In the genomic region with DNA sequence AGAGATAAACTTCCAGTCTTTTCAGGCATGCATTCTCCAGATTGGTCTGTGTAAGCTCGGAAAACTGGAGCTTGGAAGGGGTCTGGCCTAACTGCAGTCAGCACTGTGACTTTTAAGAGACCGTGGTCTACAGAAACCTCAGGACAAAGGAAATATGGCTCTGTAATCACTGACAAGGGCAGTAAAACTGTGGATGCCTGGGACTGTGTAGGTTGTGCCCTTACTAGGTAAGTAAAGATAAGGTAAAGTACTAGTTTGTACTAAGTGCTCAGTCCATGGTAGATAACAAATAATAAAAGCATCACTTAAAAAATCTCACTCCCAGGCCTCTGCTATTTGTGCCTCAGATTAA, we compare ENCODE assay signal across 13 cellular contexts.
DNase-seq lines count a peak whose midpoint lies in the region; ATAC-seq, FAIRE-seq and TF ChIP-seq lines count a peak whose summit lies in the region.
"Had no signal": no experiment of that assay in that cellular context is flagged by ENCODE, and none has a peak within 500 bp of the region (broad histone marks: within the 10 kb centered on the region; RNA-seq: fewer than 3 reads in every experiment).

No MANE protein-coding gene starts in this region.

- TF ChIP-seq EP300 in H1 (IDR thresholded peaks at IDR 0.05; ENCODE audit: borderline replicate concordance in 1 of 2, low read depth in 2 of 2, low read length in 2 of 2) = no peak

- H3K4me1 ChIP-seq in right atrium auricular region (peaks cover 0 to 12% of the 10 kb centered on the region in 2 donors), H1 (replicated peaks in 1 of 4; ENCODE audit: control insufficient read depth in 3 of 4, insufficient read depth in 4 of 4, low read length in 3 of 4) (no peaks in the 10 kb centered on the region; a peak in 3 of 7 replicates), mesodermal cell (ENCODE audit: control insufficient read depth, insufficient read depth, low read length, poor library complexity, severe bottlenecking) (no peaks in the 10 kb centered on the region), testis (peaks cover 6% of the 10 kb centered on the region)
- H3K4me1 ChIP-seq: ascending aorta, HAP-1 had no signal

- H2BK5ac ChIP-seq in H1 (ENCODE audit: low read depth, low read length) = no peak overlapping the region

- H4K91ac ChIP-seq in H1 (replicated peaks; ENCODE audit: insufficient read length, low read length) = no peak overlapping the region

- no peaks in the 10 kb centered on the region for H3K79me2 ChIP-seq in H1 (ENCODE audit: control insufficient read depth in 1 of 2, insufficient read depth in 2 of 2, low read length in 2 of 2)

- no peaks in the 10 kb centered on the region for H4K20me1 ChIP-seq in H1 (replicated peaks in 1 of 2; ENCODE audit: control insufficient read depth in 1 of 2, insufficient read depth in 2 of 2, low read length in 2 of 2)

- CTCF ChIA-PET in H1 (lab: Charles Lee; ENCODE audit: partially characterized antibody) = interaction anchor here (0.7 to 6.2 kb wide), 52 partner anchors 10 to 362 kb away, joined by 3 to 114 read pairs (median 5); no protein-coding TSS in a partner anchor

- TF ChIP-seq POLR2A in H1 (IDR thresholded peaks at IDR 0.05; ENCODE audit: control extremely low read depth in 1 of 2, low read depth in 2 of 2, low read length in 2 of 2) = no peak
- no peak for TF ChIP-seq POLR2A in testis (IDR thresholded peaks at IDR 0.05)

- in situ Hi-C loops in GM13977 (cut with MboI; ENCODE audit: low pct_unique_long_range_greater_than_20kb, low sequenced_read_pairs, unreplicated experiment) = no loop called here

- H3K14ac ChIP-seq in H1 (ENCODE audit: insufficient read length) = no peak overlapping the region

- H3K4ac ChIP-seq in H1 (replicated peaks; ENCODE audit: insufficient read length, low read depth, low read length) = no peak overlapping the region

- no peaks in the 10 kb centered on the region for H3K79me1 ChIP-seq in H1 (ENCODE audit: low read depth, low read length)

- intact Hi-C loops in left ventricle myocardium superior (cut with micrococcal nuclease) = no loop called here
- intact Hi-C loops in testis (cut with DNase I; ENCODE audit: low total_unique reads) = no loop called here

- H3K23ac ChIP-seq in H1 (ENCODE audit: insufficient read length) = no peak overlapping the region

- TF ChIP-seq RAD21 in H1 (IDR thresholded peaks at IDR 0.05 in 1 of 2, conservative IDR thresholded peaks at IDR 0.05 in 1 of 2; ENCODE audit: low read depth in 2 of 2, low read length in 2 of 2) = no peak

- H2BK15ac ChIP-seq in H1 (ENCODE audit: low read length) = peak overlapping the region; percentile 0; the same call in 1 of the 2 replicates

- peak overlapping the region; percentile 78; the same call in 1 of the 2 replicates for H2AFZ ChIP-seq in H1 (ENCODE audit: low read length)

- H4K8ac ChIP-seq in H1 (ENCODE audit: extremely low read depth, insufficient read depth, low read length) = no peak overlapping the region

- no peak for FAIRE-seq in H1 (lab: Jason Lieb, UNC)

- H3K36me3 ChIP-seq in right atrium auricular region (no peaks in the 10 kb centered on the region), H1 (ENCODE audit: control insufficient read depth in 2 of 4, insufficient read depth in 4 of 4, low read length in 3 of 4) (no peaks in the 10 kb centered on the region), mesodermal cell (ENCODE audit: control insufficient read depth, insufficient read depth, low read length) (no peaks in the 10 kb centered on the region), testis (ENCODE audit: low read depth, missing control alignments) (no peaks in the 10 kb centered on the region)
- H3K36me3 ChIP-seq: ascending aorta, HAP-1, heart left ventricle, WERI-Rb-1 had no signal

- H2BK20ac ChIP-seq in H1 (ENCODE audit: low read length) = no peak overlapping the region

- H3K9me3 ChIP-seq in right atrium auricular region = no peaks in the 10 kb centered on the region
- H3K9me3 ChIP-seq in H1 (ENCODE audit: insufficient read depth in 2 of 2, low read depth in 1 of 2, low read length in 1 of 2) = no peaks in the 10 kb centered on the region
- no peaks in the 10 kb centered on the region for H3K9me3 ChIP-seq in mesodermal cell (ENCODE audit: control insufficient read depth, low read length)
- no peaks in the 10 kb centered on the region for H3K9me3 ChIP-seq in testis
- H3K9me3 ChIP-seq: ascending aorta, HAP-1, heart left ventricle had no signal

- no peak overlapping the region for H4K5ac ChIP-seq in H1 (ENCODE audit: insufficient read length, low read depth, low read length)

- TF ChIP-seq CTCF in right atrium auricular region (IDR thresholded peaks at IDR 0.05) = no peak
- no peak for TF ChIP-seq CTCF in H1 (IDR thresholded peaks at IDR 0.05; ENCODE audit: control extremely low read depth in 1 of 3, insufficient read depth in 1 of 3, low read depth in 1 of 3, low read length in 3 of 3)
- TF ChIP-seq CTCF in GM13977 (IDR thresholded peaks at IDR 0.05; ENCODE audit: extremely low read depth, insufficient read depth, missing control alignments) = no peak
- TF ChIP-seq CTCF in testis (IDR thresholded peaks at IDR 0.05) = no peak

- POLR2A ChIA-PET in H1 (lab: Charles Lee; ENCODE audit: partially characterized antibody) = no interaction called here

- H3K4me3 ChIP-seq in right atrium auricular region (peak overlapping the region in 1 of 2 donors; percentile 17), H1 (ENCODE audit: extremely low read depth in 1 of 4, insufficient read depth in 2 of 4, low read depth in 3 of 4, low read length in 4 of 4) (no peak overlapping the region), mesodermal cell (ENCODE audit: extremely low read depth, insufficient read depth, low read length, poor library complexity, severe bottlenecking) (no peak overlapping the region), testis (no peak overlapping the region)
- H3K4me3 ChIP-seq: ascending aorta, HAP-1 had no signal

- H3K27ac ChIP-seq in right atrium auricular region (no peak overlapping the region), H1 (ENCODE audit: low read depth, low read length) (no peak overlapping the region), mesodermal cell (ENCODE audit: low read depth, low read length, severe bottlenecking) (peak overlapping the region; percentile 74), testis (no peak overlapping the region)
- H3K27ac ChIP-seq: ascending aorta, epithelial cell of prostate, heart left ventricle, WERI-Rb-1 had no signal

- no peak overlapping the region for H3K56ac ChIP-seq in H1 (replicated peaks; ENCODE audit: insufficient read length, low read depth, low read length)

- ATAC-seq in left ventricle myocardium superior (peak; percentile 23), GM21723 (IDR thresholded peaks at IDR 0.05; ENCODE audit: unreplicated experiment) (no peak)

- H2AK5ac ChIP-seq in H1 (ENCODE audit: low read depth, low read length) = no peak overlapping the region

- H3K18ac ChIP-seq in H1 (ENCODE audit: extremely low read depth, low read length) = 0 out of 2 replicates have a peak overlapping the region, but pooled peaks have one; percentile 10

- no peaks in the 10 kb centered on the region for H3K27me3 ChIP-seq in right atrium auricular region
- no peaks in the 10 kb centered on the region; a peak in 1 of 7 replicates for H3K27me3 ChIP-seq in H1 (replicated peaks in 1 of 4; ENCODE audit: control insufficient read depth in 3 of 4, extremely low read depth in 1 of 4, insufficient read depth in 3 of 4, low read length in 3 of 4)
- no peaks in the 10 kb centered on the region for H3K27me3 ChIP-seq in testis
- H3K27me3 ChIP-seq: ascending aorta had no signal

- WGBS in H1 (ENCODE audit: extremely low coverage in 1 of 2, insufficient coverage in 1 of 2, insufficient read length in 1 of 2, insufficient replicate concordance in 2 of 2, low coverage in 1 of 2, low lambda C conversion rate in 2 of 2, missing lambda C conversion rate in 1 of 2), 2 experiments = 66% methylated on average over 2 of the region's 2 CpGs; no CpG with 5 or more reads in 1 of the 2 experiments
- WGBS in mesodermal cell (ENCODE audit: insufficient coverage in 2 of 2), 2 experiments = 86 to 94% methylated on average over 2 of the region's 2 CpGs
- WGBS in testis, 2 donors = 51 to 59% methylated on average over 2 of the region's 2 CpGs

- no peak overlapping the region for H3K9ac ChIP-seq in H1 (replicated peaks in 1 of 4; ENCODE audit: extremely low read depth in 1 of 4, low read depth in 3 of 4, low read length in 3 of 4)

- DNase-seq in left ventricle myocardium superior = no peak
- DNase-seq in right atrium auricular region (ENCODE audit: low spot score) = no peak
- peak in 1 of 2 experiments; percentile 36 for DNase-seq in H1 (ENCODE audit: low read depth in 1 of 2, low spot score in 2 of 2)
- no peak for DNase-seq in GM13977 (ENCODE audit: low spot score)
- DNase-seq in GM19238 (ENCODE audit: insufficient read length, low spot score) = no peak
- no peak for DNase-seq in testis

- no peak overlapping the region; a peak in 1 of 4 replicates for H3K4me2 ChIP-seq in H1 (ENCODE audit: insufficient read depth in 1 of 2, low read depth in 2 of 2, low read length in 2 of 2)

- 0 out of 2 replicates have a peak overlapping the region, but pooled peaks have one; percentile 18 for H2BK12ac ChIP-seq in H1 (ENCODE audit: low read depth, low read length)

- no peaks in the 10 kb centered on the region for H3K23me2 ChIP-seq in H1 (ENCODE audit: low read depth, low read length)

- peak overlapping the region; percentile 19 for H2BK120ac ChIP-seq in H1 (replicated peaks; ENCODE audit: low read depth, low read length)

TF ChIP-seq in H1, 55 proteins besides CTCF, POLR2A, EP300 and RAD21 (continues in another document):
- no peak for TF ChIP-seq NANOG (IDR thresholded peaks at IDR 0.05; ENCODE audit: insufficient read depth, low read depth, low read length, poor library complexity, severe bottlenecking)
- TF ChIP-seq CEBPB (IDR thresholded peaks at IDR 0.05; ENCODE audit: low read depth, low read length) = no peak
- no peak for TF ChIP-seq CHD2 (IDR thresholded peaks at IDR 0.05; ENCODE audit: low read length)
- TF ChIP-seq CBX5 (IDR thresholded peaks at IDR 0.05; ENCODE audit: low read depth, low read length) = no peak
- no peak for TF ChIP-seq SRF (IDR thresholded peaks at IDR 0.05; ENCODE audit: low read depth, low read length)
- TF ChIP-seq ASH2L (IDR thresholded peaks at IDR 0.05; ENCODE audit: low read length) = no peak
- no peak for TF ChIP-seq RNF2 (IDR thresholded peaks at IDR 0.05; ENCODE audit: borderline replicate concordance, low read depth, low read length, missing control alignments, poor library complexity, severe bottlenecking)
- no peak for TF ChIP-seq NRF1 (IDR thresholded peaks at IDR 0.05; ENCODE audit: low read depth, low read length)
- TF ChIP-seq, protein P1, sequence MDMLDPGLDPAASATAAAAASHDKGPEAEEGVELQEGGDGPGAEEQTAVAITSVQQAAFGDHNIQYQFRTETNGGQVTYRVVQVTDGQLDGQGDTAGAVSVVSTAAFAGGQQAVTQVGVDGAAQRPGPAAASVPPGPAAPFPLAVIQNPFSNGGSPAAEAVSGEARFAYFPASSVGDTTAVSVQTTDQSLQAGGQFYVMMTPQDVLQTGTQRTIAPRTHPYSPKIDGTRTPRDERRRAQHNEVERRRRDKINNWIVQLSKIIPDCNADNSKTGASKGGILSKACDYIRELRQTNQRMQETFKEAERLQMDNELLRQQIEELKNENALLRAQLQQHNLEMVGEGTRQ (IDR thresholded peaks at IDR 0.05; ENCODE audit: low read length) = no peak
